17 cellular contexts compared by ENCODE assay signal in the genomic region with DNA sequence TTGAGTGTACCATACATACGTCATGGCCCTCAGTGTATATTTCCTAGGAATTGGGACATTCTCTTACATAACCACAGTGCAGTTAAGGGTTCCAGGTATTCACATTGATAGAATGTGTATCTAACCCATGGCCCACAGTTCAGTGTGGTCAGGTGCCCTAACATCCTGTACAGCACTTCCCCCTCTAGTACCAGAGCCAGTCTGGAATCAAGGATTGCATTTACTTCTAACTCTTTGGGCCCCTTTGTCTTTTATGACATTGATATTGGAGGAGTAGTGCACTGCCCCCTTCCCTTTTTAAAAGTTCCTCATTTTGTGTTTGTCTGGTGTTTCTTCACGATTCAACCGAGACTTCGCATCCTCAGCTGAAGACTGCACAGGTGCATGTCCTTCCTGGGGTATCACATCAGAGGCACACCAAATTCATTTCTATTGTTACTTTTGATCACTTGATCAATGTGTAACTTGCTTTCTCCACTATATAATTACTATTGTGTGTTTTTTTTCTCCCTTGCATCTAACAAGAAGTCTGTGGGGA. TPM values are rescaled to one million over a fixed set of nuclear protein-coding genes. Genes with fewer than 3 reads are reported as not detected.
"Had no signal": no experiment of that assay in that cellular context is flagged by ENCODE, and none has a peak within 500 bp of the region (broad histone marks: within the 10 kb centered on the region; RNA-seq: fewer than 3 reads in every experiment).

No MANE protein-coding gene starts in this region.

- H3K9me3 ChIP-seq: esophagus squamous epithelium, lower lobe of right lung, psoas muscle, sigmoid colon had no signal

- ATAC-seq: activated CD4-positive, CD25-positive, alpha-beta regulatory T cell treated with anti-CD3 and anti-CD28 coated beads, Interleukin-2, amount 50 U/mL, for 24 hours; activated CD8-positive, alpha-beta memory T cell treated with anti-CD3 and anti-CD28 coated beads, Interleukin-2, amount 10 ng/mL, durations not matched to agents 7 days and 5 days; lower lobe of right lung; psoas muscle had no signal

- H3K27me3 ChIP-seq: esophagus squamous epithelium, sigmoid colon had no signal

- H3K27ac Mint-ChIP-seq: activated CD8-positive, alpha-beta memory T cell treated with anti-CD3 and anti-CD28 coated beads, Interleukin-2, amount 10 ng/mL, durations not matched to agents 7 days and 5 days; type B pancreatic cell had no signal

- H3K4me3 Mint-ChIP-seq: activated CD8-positive, alpha-beta memory T cell treated with anti-CD3 and anti-CD28 coated beads, Interleukin-2, amount 10 ng/mL, durations not matched to agents 7 days and 5 days; type B pancreatic cell had no signal

- H3K27ac ChIP-seq: esophagus squamous epithelium, lower lobe of right lung, psoas muscle, sigmoid colon had no signal

- H3K36me3 ChIP-seq: esophagus squamous epithelium, lower lobe of right lung had no signal

- H3K36me3 Mint-ChIP-seq: activated CD8-positive, alpha-beta memory T cell treated with anti-CD3 and anti-CD28 coated beads, Interleukin-2, amount 10 ng/mL, durations not matched to agents 7 days and 5 days; type B pancreatic cell had no signal

- H3K4me3 ChIP-seq: esophagus squamous epithelium, lower lobe of right lung, psoas muscle, sigmoid colon had no signal

- H3K4me1 ChIP-seq: esophagus squamous epithelium, psoas muscle, sigmoid colon had no signal

- H3K27me3 Mint-ChIP-seq: activated CD8-positive, alpha-beta memory T cell treated with anti-CD3 and anti-CD28 coated beads, Interleukin-2, amount 10 ng/mL, durations not matched to agents 7 days and 5 days; type B pancreatic cell had no signal

- H3K9me3 Mint-ChIP-seq: type B pancreatic cell had no signal

- DNase-seq: activated CD4-positive, alpha-beta T cell treated with anti-CD3 and anti-CD28 coated beads, Interleukin-2, amount 50 U/mL, for 4 hours; activated CD8-positive, alpha-beta memory T cell treated with anti-CD3 and anti-CD28 coated beads, Interleukin-2, amount 10 ng/mL, durations not matched to agents 7 days and 5 days; activated naive CD4-positive, alpha-beta T cell; activated T-cell treated with anti-CD3 and anti-CD28 coated beads, Interleukin-2, amount 50 U/mL, for 48 hours; esophagus squamous epithelium; foreskin fibroblast; left cardiac atrium; lower lobe of right lung; midbrain; psoas muscle; sigmoid colon; stimulated activated CD4-positive, alpha-beta T cell treated with anti-CD3 and anti-CD28 coated beads, Interleukin-2, amount 100 ng/mL, for 24 hours; stimulated activated naive CD4-positive, alpha-beta T cell treated with Interleukin-2 at 50 U/mL for 16 hours; T-helper 2 cell had no signal

RNA-seq across cellular contexts. Expression of a gene that starts 22.4 kb away (rescaled TPM):
- total RNA-seq: activated CD8-positive, alpha-beta memory T cell treated with anti-CD3 and anti-CD28 coated beads, Interleukin-2, amount 10 ng/mL, durations not matched to agents 7 days and 5 days; astrocyte; psoas muscle had no signal
